ENCODE assay signal across 26 cellular contexts in the genomic region with DNA sequence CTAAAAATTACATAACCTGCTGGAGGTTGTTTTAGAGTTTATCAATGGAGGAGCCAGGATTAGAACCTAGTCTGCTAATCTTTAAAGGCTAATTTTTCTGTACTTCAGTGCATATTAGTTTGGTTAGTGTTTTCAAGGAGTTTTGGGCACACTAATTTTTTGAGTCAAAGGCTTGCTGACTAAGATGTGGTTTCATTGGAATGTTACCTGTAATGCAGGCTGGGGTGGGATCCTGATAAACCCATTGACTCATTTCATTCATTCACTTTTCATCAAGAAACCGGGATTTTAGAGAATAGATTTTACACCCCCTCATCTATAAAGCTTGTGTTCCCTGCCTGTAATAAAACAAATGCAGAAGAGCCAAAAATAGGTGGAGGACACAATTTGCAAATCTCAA.
A peak's percentile ranks its signal among the peaks of the same experiment; 100 is the strongest.
DNase-seq lines count a peak whose midpoint lies in the region; ATAC-seq, FAIRE-seq and TF ChIP-seq lines count a peak whose summit lies in the region.
"Had no signal": no experiment of that assay in that cellular context is flagged by ENCODE, and none has a peak within 500 bp of the region (broad histone marks: within the 10 kb centered on the region; RNA-seq: fewer than 3 reads in every experiment).

No MANE protein-coding gene starts in this region.

- intact Hi-C loops in sigmoid colon (cut with DNase I) = no loop called here

- no peak for TF ChIP-seq POLR2A in sigmoid colon (IDR thresholded peaks at IDR 0.05)

- peaks cover 6 to 51% of the 10 kb centered on the region in 2 donors for H3K9me3 Mint-ChIP-seq in activated naive CD4-positive, alpha-beta T cell treated with anti-CD3 and anti-CD28 coated beads, Interleukin-2, amount 50 U/mL, for 72 hours
- H3K9me3 Mint-ChIP-seq: type B pancreatic cell had no signal

- no peak for FAIRE-seq in bronchial epithelial cell (lab: Jason Lieb, UNC)

- no peaks in the 10 kb centered on the region for H3K4me1 ChIP-seq in sigmoid colon
- H3K4me1 ChIP-seq: breast epithelium, prostate gland had no signal

- peak; percentile 0 to 1 for ATAC-seq in activated naive CD4-positive, alpha-beta T cell treated with anti-CD3 and anti-CD28 coated beads, Interleukin-2, amount 50 U/mL, for 72 hours
- ATAC-seq: left ventricle myocardium superior, Panc1 had no signal

- H3K27me3 ChIP-seq in bronchial epithelial cell (ENCODE audit: control insufficient read depth, insufficient read depth, low read length) = no peaks in the 10 kb centered on the region
- no peaks in the 10 kb centered on the region for H3K27me3 ChIP-seq in sigmoid colon
- H3K27me3 ChIP-seq: breast epithelium had no signal

- peaks cover 0 to 4% (median 2%) of the 10 kb centered on the region in 4 donors for H3K9me3 ChIP-seq in sigmoid colon
- H3K9me3 ChIP-seq: prostate gland had no signal

- no peak overlapping the region for H3K27ac ChIP-seq in sigmoid colon
- H3K27ac ChIP-seq: breast epithelium, prostate gland had no signal

- H3K36me3 Mint-ChIP-seq in activated naive CD4-positive, alpha-beta T cell treated with anti-CD3 and anti-CD28 coated beads, Interleukin-2, amount 50 U/mL, for 72 hours = peaks cover 22 to 67% of the 10 kb centered on the region in 2 donors

- TF ChIP-seq CTCF in bronchial epithelial cell (IDR thresholded peaks at IDR 0.05; ENCODE audit: insufficient read depth, low read length, severe bottlenecking) (no peak), sigmoid colon (IDR thresholded peaks at IDR 0.05) (no peak)

- WGBS in sigmoid colon, 2 donors = 81 to 86% methylated on average over 1 of the region's 1 CpG

- peak overlapping the region; percentile 82 to 90 for H3K27ac Mint-ChIP-seq in activated naive CD4-positive, alpha-beta T cell treated with anti-CD3 and anti-CD28 coated beads, Interleukin-2, amount 50 U/mL, for 72 hours
- H3K27ac Mint-ChIP-seq: type B pancreatic cell had no signal

- no peak overlapping the region for H3K4me3 ChIP-seq in bronchial epithelial cell (ENCODE audit: low read depth, low read length)
- H3K4me3 ChIP-seq in sigmoid colon = no peak overlapping the region
- H3K4me3 ChIP-seq: breast epithelium, prostate gland had no signal

- TF ChIP-seq EP300 in sigmoid colon (IDR thresholded peaks at IDR 0.05) = no peak

- no peak for DNase-seq in activated naive CD4-positive, alpha-beta T cell treated with anti-CD3 and anti-CD28 coated beads, Interleukin-2, amount 50 U/mL, for 72 hours (ENCODE audit: low spot score in 2 of 2)
- DNase-seq in activated naive CD4-positive, alpha-beta T cell (lab: John Stamatoyannopoulos, UW) = no peak
- DNase-seq in NCI-H226 = peak; percentile 43
- DNase-seq in bronchial epithelial cell (ENCODE audit: low read depth) = peak; percentile 90
- peak; percentile 19 for DNase-seq in renal cortical epithelial cell (ENCODE audit: low read depth)
- no peak for DNase-seq in AML-193 (lab: John Stamatoyannopoulos, UW)
- DNase-seq in mucosa of gallbladder (ENCODE audit: low spot score) = no peak
- DNase-seq in sigmoid colon = no peak
- DNase-seq: ACHN; activated CD4-positive, CD25-positive, alpha-beta regulatory T cell treated with anti-CD3 and anti-CD28 coated beads, Interleukin-2, amount 50 U/mL, for 72 hours; activated CD8-positive, alpha-beta memory T cell treated with anti-CD3 and anti-CD28 coated beads for 24 hours; activated T-cell treated with anti-CD3 and anti-CD28 coated beads for 4 hours; amygdala; DMS153; left ventricle myocardium superior; midbrain; NCI-H1417 treated with DMSO at 0.1 percent for 48 hours; NCI-H2081; NCI-H2227 treated with DMSO at 0.1 percent for 48 hours; NCI-H526 treated with DMSO at 0.1 percent for 48 hours; nucleus accumbens; SHP77 treated with DMSO at 0.1 percent for 48 hours had no signal

- H3K36me3 ChIP-seq in bronchial epithelial cell (ENCODE audit: control insufficient read depth, insufficient read depth, low read length) (no peaks in the 10 kb centered on the region), sigmoid colon (no peaks in the 10 kb centered on the region)
- H3K36me3 ChIP-seq: breast epithelium, prostate gland had no signal

Comparison
In these comparisons a context has a peak if more than half of its experiments do, and no peak if none do; other contexts are left out.
1. DNase-seq: peak in NCI-H226 (single experiment), bronchial epithelial cell (single experiment) and renal cortical epithelial cell (single experiment); none in activated naive CD4-positive, alpha-beta T cell treated with anti-CD3 and anti-CD28 coated beads, Interleukin-2, amount 50 U/mL, for 72 hours (0 of 2), activated naive CD4-positive, alpha-beta T cell (0 of 4), AML-193 (0 of 2), mucosa of gallbladder (single experiment) and sigmoid colon (single experiment).